1 cellular context compared by ENCODE assay signal in genomic region chr4:153530996-153531375, GRCh38.
TF ChIP-seq lines count a peak whose summit lies in the region.

No MANE protein-coding gene starts in this region.

TF ChIP-seq in SK-N-SH, 30 proteins besides CTCF, POLR2A, EP300 and RAD21 (continued from another document):
- TF ChIP-seq REST (IDR thresholded peaks at IDR 0.05; ENCODE audit: low read depth, low read length) (no peak), NRF1 (IDR thresholded peaks at IDR 0.05; ENCODE audit: low read depth, low read length) (no peak), TCF12 (IDR thresholded peaks at IDR 0.05) (no peak), FOSL2 (IDR thresholded peaks at IDR 0.05; ENCODE audit: borderline replicate concordance, low read depth) (no peak), SMC3 (IDR thresholded peaks at IDR 0.05; ENCODE audit: low read depth, low read length) (no peak), USF1 (IDR thresholded peaks at IDR 0.05; ENCODE audit: borderline replicate concordance, low read depth) (no peak)
